In genomic region chr14:90398841-90399540, GRCh38 we compare ENCODE assay signal across 8 cellular contexts. TPM values are rescaled to one million over a fixed set of nuclear protein-coding genes. Genes with fewer than 3 reads are reported as not detected.
A peak's percentile ranks its signal among the peaks of the same experiment; 100 is the strongest.
DNase-seq lines count a peak whose midpoint lies in the region; ATAC-seq and TF ChIP-seq lines count a peak whose summit lies in the region.

No MANE protein-coding gene starts in this region.

- no peaks in the 10 kb centered on the region for H3K9me3 Mint-ChIP-seq in CD14-positive monocyte

- H3K27ac ChIP-seq in MM.1S (ENCODE audit: low read length): peak overlapping the region; percentile 40; the same call in 1 of the 2 replicates
- peak overlapping the region; percentile 21 to 99 (median 97) for H3K27ac ChIP-seq in dorsolateral prefrontal cortex
- H3K27ac ChIP-seq in neural cell (ENCODE audit: low read length): peak overlapping the region; percentile 50

- H3K36me3 Mint-ChIP-seq in CD14-positive monocyte: peaks cover 39 to 41% of the 10 kb centered on the region in 2 donors

- peak overlapping the region; percentile 89 to 90 for H3K4me3 Mint-ChIP-seq in CD14-positive monocyte

- H3F3A ChIP-seq in MM.1S (ENCODE audit: insufficient read depth, low read length) (0 out of 2 replicates have a peak, but pooled peaks cover 7% of the 10 kb centered on the region), neural cell (ENCODE audit: insufficient read depth, low read length, poor library complexity, severe bottlenecking) (no peaks in the 10 kb centered on the region)

- no peak for TF ChIP-seq EP300 in neural cell (conservative IDR thresholded peaks at IDR 0.05; ENCODE audit: poor library complexity, severe bottlenecking)

- H3K9me3 ChIP-seq in MM.1S (replicated peaks; ENCODE audit: insufficient read depth, low read length) (no peaks in the 10 kb centered on the region), neural cell (ENCODE audit: low read length) (no peaks in the 10 kb centered on the region)

- H3K4me3 ChIP-seq in MM.1S (ENCODE audit: low read length): peak overlapping the region; percentile 68
- peak overlapping the region; percentile 76 to 100 (median 97) for H3K4me3 ChIP-seq in dorsolateral prefrontal cortex
- peak overlapping the region; percentile 92 for H3K4me3 ChIP-seq in neural cell (ENCODE audit: low read length)

- TF ChIP-seq CTCF in CD14-positive monocyte (IDR thresholded peaks at IDR 0.05): no peak
- TF ChIP-seq CTCF in MM.1S (IDR thresholded peaks at IDR 0.05; ENCODE audit: low read length): no peak
- no peak for TF ChIP-seq CTCF in dorsolateral prefrontal cortex (IDR thresholded peaks at IDR 0.05 in 54 of 56, conservative IDR thresholded peaks at IDR 0.05 in 2 of 56; ENCODE audit: low read depth in 1 of 56, partially characterized antibody in 56 of 56)
- no peak for TF ChIP-seq CTCF in neural cell (IDR thresholded peaks at IDR 0.05; ENCODE audit: poor library complexity, severe bottlenecking)

- no peaks in the 10 kb centered on the region for H3K9me2 ChIP-seq in MM.1S (replicated peaks; ENCODE audit: insufficient read depth, low read length)
- H3K9me2 ChIP-seq in neural cell (ENCODE audit: insufficient read depth, low read length): no peaks in the 10 kb centered on the region

- H4K20me1 ChIP-seq in MM.1S (ENCODE audit: insufficient read depth, low read length) (no peaks in the 10 kb centered on the region; the same call in 1 of the 2 replicates), neural cell (ENCODE audit: insufficient read depth) (peaks cover 9% of the 10 kb centered on the region)

- peaks cover 26% of the 10 kb centered on the region for H3K79me2 ChIP-seq in MM.1S (ENCODE audit: low read length)
- peaks cover 32% of the 10 kb centered on the region for H3K79me2 ChIP-seq in neural cell (replicated peaks; ENCODE audit: insufficient read depth, low read length)

- H3K4me1 Mint-ChIP-seq in CD14-positive monocyte: peaks cover 46% of the 10 kb centered on the region

- H2AFZ ChIP-seq in MM.1S (ENCODE audit: low read length) (no peak overlapping the region), neural cell (ENCODE audit: low read depth, low read length) (no peak overlapping the region)

- peak overlapping the region; percentile 49; the same call in 1 of the 2 replicates for H3K9ac ChIP-seq in MM.1S (ENCODE audit: low read length)
- peak overlapping the region; percentile 92 for H3K9ac ChIP-seq in neural cell (ENCODE audit: low read length)

- no peaks in the 10 kb centered on the region for H3K27me3 ChIP-seq in MM.1S (replicated peaks; ENCODE audit: insufficient read depth, low read length)
- H3K27me3 ChIP-seq in dorsolateral prefrontal cortex: no peaks in the 10 kb centered on the region
- no peaks in the 10 kb centered on the region for H3K27me3 ChIP-seq in neural cell (ENCODE audit: insufficient read depth, low read depth, low read length)

- no peak for DNase-seq in CD14-positive monocyte (ENCODE audit: low spot score)
- DNase-seq in MM.1S: no peak
- DNase-seq in dorsolateral prefrontal cortex: no peak
- DNase-seq in GM19240 (ENCODE audit: insufficient read length, low spot score): no peak
- no peak for DNase-seq in activated CD4-positive, CD25-positive, alpha-beta regulatory T cell (lab: John Stamatoyannopoulos, UW)
- DNase-seq in GF-D8 (lab: John Stamatoyannopoulos, UW): no peak

- ATAC-seq in HG02798 (IDR thresholded peaks at IDR 0.05; ENCODE audit: poor library complexity, unreplicated experiment): no peak

- intact Hi-C loops in CD14-positive monocyte (cut with micrococcal nuclease): loop anchor here (1.0 to 10.0 kb wide), 7 partner anchors 16 to 447 kb away; partner anchors contain the start of gene EFCAB11 (in 1 of the 2)
- intact Hi-C loops in dorsolateral prefrontal cortex (cut with DNase I): loop anchor here (1.0 to 5.0 kb wide), 8 partner anchors 55 to 663 kb away; partner anchors contain the start of genes NRDE2 (in 2 of the 2) and RPS6KA5 (in 1 of the 2)

- peaks cover 0 to 4% (median 0%) of the 10 kb centered on the region in 3 donors for H3K27me3 Mint-ChIP-seq in CD14-positive monocyte (ENCODE audit: low read depth in 3 of 3)

- peaks cover 3% of the 10 kb centered on the region; the same call in 1 of the 2 replicates for H3K36me3 ChIP-seq in MM.1S (replicated peaks; ENCODE audit: insufficient read depth, low read length)
- no peaks in the 10 kb centered on the region for H3K36me3 ChIP-seq in neural cell (ENCODE audit: insufficient read depth, low read length)

- no peaks in the 10 kb centered on the region for H3K4me1 ChIP-seq in MM.1S (ENCODE audit: low read length)

- H3K4me2 ChIP-seq in MM.1S (ENCODE audit: low read depth, low read length): peak overlapping the region; percentile 77
- H3K4me2 ChIP-seq in neural cell (ENCODE audit: low read length): peak overlapping the region; percentile 43

- no peak for TF ChIP-seq RAD21 in neural cell (conservative IDR thresholded peaks at IDR 0.05)

- peak overlapping the region; percentile 88 to 95 (median 94) for H3K27ac Mint-ChIP-seq in CD14-positive monocyte

TF ChIP-seq in neural cell, 6 proteins besides CTCF, POLR2A, EP300 and RAD21:
- TF ChIP-seq SMC3 (conservative IDR thresholded peaks at IDR 0.05; ENCODE audit: poor library complexity) (no peak), MXI1 (conservative IDR thresholded peaks at IDR 0.05; ENCODE audit: poor library complexity, severe bottlenecking) (no peak), POLR2AphosphoS5 (IDR thresholded peaks at IDR 0.05) (no peak), TAF1 (IDR thresholded peaks at IDR 0.05; ENCODE audit: low read depth) (no peak), EZH2 (IDR thresholded peaks at IDR 0.05; ENCODE audit: borderline replicate concordance, insufficient read depth, low read length, poor library complexity, severe bottlenecking) (no peak), REST (IDR thresholded peaks at IDR 0.05; ENCODE audit: borderline replicate concordance) (no peak)

RNA-seq across cellular contexts. Expression of gene CALM1, which starts 2.2 kb away (rescaled TPM):
- polyA plus RNA-seq in CD14-positive monocyte: 100 to 1,000 TPM; 906 to 912 TPM
- total RNA-seq in dorsolateral prefrontal cortex: 1,000 to 10,000 TPM; 1,009 to 2,641 (median 1,957) TPM
- 282 and 373 TPM in 2 replicates for polyA plus RNA-seq in neural cell
- polyA minus RNA-seq in neural cell: 275 and 313 TPM in 2 replicates

Comparison
In these comparisons a context has a peak if more than half of its experiments do, and no peak if none do; other contexts are left out.
1. H3K27ac ChIP-seq: peak in every context shown above with its lines; median percentile 97 in dorsolateral prefrontal cortex; 50 in neural cell; 40 in MM.1S.